11 cellular contexts compared by ENCODE assay signal in genomic region chr4:128387600-128388351, GRCh38.
DNase-seq lines count a peak whose midpoint lies in the region; TF ChIP-seq lines count a peak whose summit lies in the region.
"Had no signal": no experiment of that assay in that cellular context is flagged by ENCODE, and none has a peak within 500 bp of the region (broad histone marks: within the 10 kb centered on the region; RNA-seq: fewer than 3 reads in every experiment).

No MANE protein-coding gene starts in this region.

- no peaks in the 10 kb centered on the region for H3K9me3 Mint-ChIP-seq in nephron progenitor cell
- no peaks in the 10 kb centered on the region for H3K9me3 Mint-ChIP-seq in activated CD4-positive, alpha-beta T cell treated with anti-CD3 and anti-CD28 coated beads, Interleukin-2, amount 10 ng/mL, durations not matched to agents 24 days and 14 days
- no peaks in the 10 kb centered on the region for H3K9me3 Mint-ChIP-seq in activated T-cell treated with anti-CD3 and anti-CD28 coated beads, Interleukin-2, amount 50 U/mL, for 24 hours
- H3K9me3 Mint-ChIP-seq: naive B cell had no signal

- no peak; the same call in 1 of the 2 replicates for TF ChIP-seq RAD21 in Ishikawa (IDR thresholded peaks at IDR 0.05; ENCODE audit: low read depth)

- peaks cover 51% of the 10 kb centered on the region for H3K4me1 Mint-ChIP-seq in nephron progenitor cell
- H3K4me1 Mint-ChIP-seq in activated CD4-positive, alpha-beta T cell treated with anti-CD3 and anti-CD28 coated beads, Interleukin-2, amount 10 ng/mL, durations not matched to agents 24 days and 14 days, result no peaks in the 10 kb centered on the region
- H3K4me1 Mint-ChIP-seq in activated T-cell treated with anti-CD3 and anti-CD28 coated beads, Interleukin-2, amount 50 U/mL, for 24 hours (ENCODE audit: low read depth), result no peaks in the 10 kb centered on the region
- H3K4me1 Mint-ChIP-seq: naive B cell had no signal

- peak overlapping the region; percentile 42 for H3K27ac ChIP-seq in cingulate gyrus (ENCODE audit: low read depth, low read length)
- H3K27ac ChIP-seq: BLaER1 treated with 17β-estradiol and CSF1 and Interleukin-3, amounts not matched to agents 10 nM and 100 nM had no signal

- H3K27ac Mint-ChIP-seq in nephron progenitor cell, result peak overlapping the region; percentile 84
- no peak overlapping the region for H3K27ac Mint-ChIP-seq in activated CD4-positive, alpha-beta T cell treated with anti-CD3 and anti-CD28 coated beads, Interleukin-2, amount 10 ng/mL, durations not matched to agents 24 days and 14 days
- H3K27ac Mint-ChIP-seq in activated T-cell treated with anti-CD3 and anti-CD28 coated beads, Interleukin-2, amount 50 U/mL, for 24 hours, result no peak overlapping the region
- H3K27ac Mint-ChIP-seq: naive B cell had no signal

- DNase-seq in A172 (ENCODE audit: low spot score), result peak; percentile 42
- DNase-seq in nephron progenitor cell, result no peak
- DNase-seq in COLO829 (ENCODE audit: low spot score), result no peak
- DNase-seq in Ammon's horn (ENCODE audit: low spot score), result no peak
- DNase-seq in activated CD4-positive, alpha-beta T cell treated with anti-CD3 and anti-CD28 coated beads, Interleukin-2, amount 10 ng/mL, durations not matched to agents 24 days and 14 days, result no peak
- DNase-seq in activated T-cell treated with anti-CD3 and anti-CD28 coated beads, Interleukin-2, amount 50 U/mL, for 24 hours, result no peak
- DNase-seq: naive B cell, T-helper 9 cell had no signal

- TF ChIP-seq EP300 in Ishikawa (IDR thresholded peaks at IDR 0.05; ENCODE audit: borderline replicate concordance), result peak; percentile 94

- TF ChIP-seq CTCF in nephron progenitor cell (IDR thresholded peaks at IDR 0.05), result no peak

- intact Hi-C loops in activated CD4-positive, alpha-beta T cell treated with anti-CD3 and anti-CD28 coated beads, Interleukin-2, amount 10 ng/mL, durations not matched to agents 24 days and 14 days (cut with micrococcal nuclease), result no loop called here

- H3K4me3 Mint-ChIP-seq in nephron progenitor cell, result no peak overlapping the region
- H3K4me3 Mint-ChIP-seq in activated CD4-positive, alpha-beta T cell treated with anti-CD3 and anti-CD28 coated beads, Interleukin-2, amount 10 ng/mL, durations not matched to agents 24 days and 14 days, result no peak overlapping the region
- H3K4me3 Mint-ChIP-seq in activated T-cell treated with anti-CD3 and anti-CD28 coated beads, Interleukin-2, amount 50 U/mL, for 24 hours, result no peak overlapping the region
- H3K4me3 Mint-ChIP-seq: naive B cell had no signal

- no peaks in the 10 kb centered on the region for H3K36me3 Mint-ChIP-seq in nephron progenitor cell (ENCODE audit: low read depth)
- H3K36me3 Mint-ChIP-seq in activated CD4-positive, alpha-beta T cell treated with anti-CD3 and anti-CD28 coated beads, Interleukin-2, amount 10 ng/mL, durations not matched to agents 24 days and 14 days (ENCODE audit: low read depth), result no peaks in the 10 kb centered on the region
- no peaks in the 10 kb centered on the region for H3K36me3 Mint-ChIP-seq in activated T-cell treated with anti-CD3 and anti-CD28 coated beads, Interleukin-2, amount 50 U/mL, for 24 hours (ENCODE audit: low read depth)
- H3K36me3 Mint-ChIP-seq: naive B cell had no signal

- no peaks in the 10 kb centered on the region for H3K27me3 Mint-ChIP-seq in nephron progenitor cell (ENCODE audit: low read depth, poor library complexity)
- no peaks in the 10 kb centered on the region for H3K27me3 Mint-ChIP-seq in activated CD4-positive, alpha-beta T cell treated with anti-CD3 and anti-CD28 coated beads, Interleukin-2, amount 10 ng/mL, durations not matched to agents 24 days and 14 days
- no peaks in the 10 kb centered on the region for H3K27me3 Mint-ChIP-seq in activated T-cell treated with anti-CD3 and anti-CD28 coated beads, Interleukin-2, amount 50 U/mL, for 24 hours
- H3K27me3 Mint-ChIP-seq: naive B cell had no signal

TF ChIP-seq in Ishikawa, 13 proteins besides CTCF, POLR2A, EP300 and RAD21:
- TF ChIP-seq USF1 (IDR thresholded peaks at IDR 0.05) (no peak), NFIC (IDR thresholded peaks at IDR 0.05) (peak; percentile 89), REST (IDR thresholded peaks at IDR 0.05; ENCODE audit: low read depth) (no peak), TEAD4 (IDR thresholded peaks at IDR 0.05) (peak; percentile 88), TAF1 (IDR thresholded peaks at IDR 0.05; ENCODE audit: low read depth) (no peak), YY1 (IDR thresholded peaks at IDR 0.05; ENCODE audit: low read depth) (peak; percentile 58; the same call in 1 of the 2 replicates), FOXM1 (IDR thresholded peaks at IDR 0.05; ENCODE audit: borderline replicate concordance, low read depth) (peak; percentile 85; the same call in 1 of the 2 replicates), CEBPB (IDR thresholded peaks at IDR 0.05) (no peak; the same call in 1 of the 2 replicates), EGR1 (IDR thresholded peaks at IDR 0.05) (no peak), MAX (IDR thresholded peaks at IDR 0.05) (0 out of 2 replicates have a peak, but pooled peaks have one; percentile 25), TCF12 (IDR thresholded peaks at IDR 0.05; ENCODE audit: low read depth) (peak; percentile 93), CREB1 (IDR thresholded peaks at IDR 0.05; ENCODE audit: low read depth) (no peak), ZBTB7A (IDR thresholded peaks at IDR 0.05; ENCODE audit: low read depth) (no peak; the same call in none of the 2 replicates)
